ENCODE assay signal across 11 cellular contexts in genomic region chr4:68906238-68907137, GRCh38. TPM values are rescaled to one million over a fixed set of nuclear protein-coding genes. Genes with fewer than 3 reads are reported as not detected.
A peak's percentile ranks its signal among the peaks of the same experiment; 100 is the strongest.
DNase-seq lines count a peak whose midpoint lies in the region; ATAC-seq and TF ChIP-seq lines count a peak whose summit lies in the region.
"Had no signal": no experiment of that assay in that cellular context is flagged by ENCODE, and none has a peak within 500 bp of the region (broad histone marks: within the 10 kb centered on the region; RNA-seq: fewer than 3 reads in every experiment).

No MANE protein-coding gene starts in this region.

- H2AK5ac ChIP-seq in mesendoderm (ENCODE audit: low read length): no peak overlapping the region

- peak overlapping the region; percentile 71 for H3K56ac ChIP-seq in mesendoderm (ENCODE audit: low read length)

- H3K27me3 ChIP-seq in left ventricle myocardium inferior (ENCODE audit: low read depth): no peaks in the 10 kb centered on the region
- no peaks in the 10 kb centered on the region for H3K27me3 ChIP-seq in mesendoderm (ENCODE audit: insufficient read depth, low read length, poor library complexity)
- H3K27me3 ChIP-seq in vagina: no peaks in the 10 kb centered on the region

- no peak for ATAC-seq in Right ventricle myocardium superior (ENCODE audit: poor library complexity)

- intact Hi-C loops in left ventricle myocardium inferior (cut with micrococcal nuclease): no loop called here
- intact Hi-C loops in Right ventricle myocardium superior (cut with DNase I): no loop called here
- intact Hi-C loops in vagina (cut with DNase I): no loop called here

- H2BK15ac ChIP-seq in mesendoderm (replicated peaks; ENCODE audit: low read depth): no peak overlapping the region

- H3K4ac ChIP-seq in mesendoderm (ENCODE audit: low read depth, low read length): no peak overlapping the region

- H3K23ac ChIP-seq in mesendoderm (ENCODE audit: low read length): no peak overlapping the region

- peak overlapping the region; percentile 4 for H3K18ac ChIP-seq in mesendoderm (ENCODE audit: low read length)

- H3K9ac ChIP-seq in mesendoderm (ENCODE audit: low read length): peak overlapping the region; percentile 41

- H3K4me3 ChIP-seq in left ventricle myocardium inferior (peak overlapping the region; percentile 12), epithelial cell of proximal tubule (ENCODE audit: low read depth, low read length) (peak overlapping the region; percentile 56), mesendoderm (ENCODE audit: low read length) (no peak overlapping the region), vagina (peak overlapping the region; percentile 25 to 30)

- H2BK5ac ChIP-seq in mesendoderm (ENCODE audit: low read length): peak overlapping the region; percentile 39

- H3K79me2 ChIP-seq in mesendoderm (ENCODE audit: control insufficient read depth, insufficient read depth, low read length): no peaks in the 10 kb centered on the region

- H4K5ac ChIP-seq in mesendoderm (ENCODE audit: low read length): no peak overlapping the region

- no peak overlapping the region for H2BK120ac ChIP-seq in mesendoderm (ENCODE audit: low read depth, low read length)

- H3K4me1 ChIP-seq in left ventricle myocardium inferior: no peaks in the 10 kb centered on the region
- peaks cover 8% of the 10 kb centered on the region for H3K4me1 ChIP-seq in mesendoderm (ENCODE audit: control insufficient read depth, low read depth, low read length)
- peaks cover 16% of the 10 kb centered on the region for H3K4me1 ChIP-seq in vagina

- no peaks in the 10 kb centered on the region for H3K9me3 ChIP-seq in left ventricle myocardium inferior (replicated peaks)
- H3K9me3 ChIP-seq in vagina: no peaks in the 10 kb centered on the region

- H3K79me1 ChIP-seq in mesendoderm (ENCODE audit: low read length): no peaks in the 10 kb centered on the region

- no peak overlapping the region for H3K27ac ChIP-seq in left ventricle myocardium inferior (replicated peaks)
- H3K27ac ChIP-seq in mesendoderm (ENCODE audit: low read depth, low read length): peak overlapping the region; percentile 2
- no peak overlapping the region for H3K27ac ChIP-seq in vagina
- H3K27ac ChIP-seq: HL-60 had no signal

- TF ChIP-seq CTCF in left ventricle myocardium inferior (IDR thresholded peaks at IDR 0.05; ENCODE audit: borderline replicate concordance) (no peak), epithelial cell of proximal tubule (conservative IDR thresholded peaks at IDR 0.05; ENCODE audit: low read depth, low read length) (no peak), vagina (IDR thresholded peaks at IDR 0.05) (no peak)

- no peak overlapping the region for H4K8ac ChIP-seq in mesendoderm (ENCODE audit: low read depth, low read length)

- no CpG with 5 or more reads among the region's 24 CpGs for WGBS in mesendoderm (ENCODE audit: extremely low coverage, insufficient coverage, low lambda C conversion rate)

- DNase-seq in left ventricle myocardium inferior: no peak
- no peak for DNase-seq in Right ventricle myocardium superior
- DNase-seq in epithelial cell of proximal tubule (ENCODE audit: low read depth): no peak
- DNase-seq in mesendoderm: peak; percentile 77
- no peak for DNase-seq in vagina (ENCODE audit: extremely low spot score in 2 of 2)
- DNase-seq in NCI-H345 treated with DMSO at 0.1 percent for 48 hours (lab: John Stamatoyannopoulos, UW; ENCODE audit: unreplicated experiment): no peak
- no peak for DNase-seq in cerebellum (ENCODE audit: low spot score)
- no peak for DNase-seq in NAMALWA (ENCODE audit: low spot score)

- peak overlapping the region; percentile 48 for H3K4me2 ChIP-seq in mesendoderm (ENCODE audit: low read length)

- H3K36me3 ChIP-seq in left ventricle myocardium inferior (no peaks in the 10 kb centered on the region), mesendoderm (ENCODE audit: control insufficient read depth, insufficient read depth, low read length) (no peaks in the 10 kb centered on the region), vagina (no peaks in the 10 kb centered on the region)

- TF ChIP-seq POLR2A in vagina (IDR thresholded peaks at IDR 0.05): no peak

RNA-seq across cellular contexts. Expression of gene UGT2A3, which starts 45.1 kb away (rescaled TPM):
- total RNA-seq in left ventricle myocardium inferior (not detected), Right ventricle myocardium superior (not detected), epithelial cell of proximal tubule (0.06 and 0.22 TPM in 2 replicates), vagina (not detected), cerebellum (0.09 TPM)
- not detected for polyA plus RNA-seq in mesendoderm (2013, experiment 1 of 2)
- not detected for polyA plus RNA-seq in mesendoderm (2013, experiment 2 of 2)
- total RNA-seq: dermis microvascular lymphatic vessel endothelial cell, myocyte had no signal
